26 cellular contexts compared by ENCODE assay signal in the genomic region with DNA sequence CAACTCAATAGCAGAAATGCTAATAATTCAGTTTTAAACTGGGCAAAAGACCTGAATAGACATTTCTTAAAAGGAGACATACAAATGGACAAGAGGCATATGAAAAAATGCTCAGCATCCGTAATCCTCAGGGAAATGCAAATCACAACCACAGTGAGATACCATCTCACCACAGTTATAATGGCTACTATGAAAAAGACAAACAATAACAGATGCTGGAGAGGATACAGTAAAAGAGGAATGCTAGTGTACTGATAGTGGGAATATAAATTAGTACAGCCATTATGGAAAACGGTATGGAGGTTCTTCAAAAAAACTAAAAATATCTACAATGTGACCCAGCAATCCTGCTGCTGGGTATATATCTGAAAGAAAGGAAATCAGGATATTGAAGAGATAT.
DNase-seq lines count a peak whose midpoint lies in the region; TF ChIP-seq lines count a peak whose summit lies in the region.
"Had no signal": no experiment of that assay in that cellular context is flagged by ENCODE, and none has a peak within 500 bp of the region (broad histone marks: within the 10 kb centered on the region; RNA-seq: fewer than 3 reads in every experiment).

No MANE protein-coding gene starts in this region.

- TF ChIP-seq CTCF in HEK293 (tag by site-specific recombination; IDR thresholded peaks at IDR 0.05): no peak

- POLR2A ChIA-PET in HEK293 (lab: Yijun Ruan, JAX): no interaction called here

- DNase-seq in KG1 (lab: John Stamatoyannopoulos, UW): no peak
- DNase-seq: 8988T; ACHN; AML-193; BE2C; C1 segment of cervical spinal cord; Caco-2; Calu3; CD4-positive, alpha-beta memory T cell; CD4-positive, alpha-beta T cell; CD4-positive, CD25-positive, alpha-beta regulatory T cell; CD8-positive, alpha-beta memory T cell; CD8-positive, alpha-beta T cell; DMS 273 treated with DMSO at 0.1 percent for 48 hours; DMS153; DMS53; DMS79; DMS79 treated with DMSO at 0.1 percent for 48 hours; DND-41; EL had no signal

- no peaks in the 10 kb centered on the region for H3K36me3 ChIP-seq in HEK293 (ENCODE audit: control insufficient read depth in 2 of 2, insufficient read depth in 1 of 2, low read length in 2 of 2)
- H3K36me3 ChIP-seq: BE2C; BLaER1; BLaER1 treated with 17β-estradiol and CSF1 and Interleukin-3, amounts not matched to agents 10 nM and 100 nM had no signal

- H3K4me3 ChIP-seq in HEK293 (ENCODE audit: low read depth, low read length): no peak overlapping the region
- H3K4me3 ChIP-seq: A549; BLaER1; BLaER1 treated with 17β-estradiol and CSF1 and Interleukin-3, amounts not matched to agents 10 nM and 100 nM had no signal

- CTCF ChIA-PET in HEK293 (lab: Yijun Ruan, JAX): no interaction called here

- no peaks in the 10 kb centered on the region for H3K9me3 ChIP-seq in HEK293 (ENCODE audit: control insufficient read depth, insufficient read depth, low read depth, low read length)
- H3K9me3 ChIP-seq: A549, BE2C, Caco-2 had no signal

- no peak overlapping the region for H3K27ac ChIP-seq in HEK293 (ENCODE audit: extremely low read depth, low read depth, low read length)
- H3K27ac ChIP-seq: 22Rv1; A549; BLaER1; BLaER1 treated with 17β-estradiol and CSF1 and Interleukin-3, amounts not matched to agents 10 nM and 100 nM; C4-2B had no signal

- H3K4me1 ChIP-seq in HEK293 (ENCODE audit: control insufficient read depth, insufficient read depth, low read length): no peaks in the 10 kb centered on the region
- H3K4me1 ChIP-seq: A549; BE2C; BLaER1; BLaER1 treated with 17β-estradiol and CSF1 and Interleukin-3, amounts not matched to agents 10 nM and 100 nM; Caco-2 had no signal

TF ChIP-seq in HEK293, 187 proteins besides CTCF, POLR2A, EP300 and RAD21:
- TF ChIP-seq ZNF184 (tag by site-specific recombination; IDR thresholded peaks at IDR 0.05): peak; percentile 93
- no peak for TF ChIP-seq MYNN (tag by site-specific recombination; IDR thresholded peaks at IDR 0.05; ENCODE audit: borderline replicate concordance)
